ENCODE assay signal across 21 cellular contexts in genomic region chr12:26608706-26609105, GRCh38.
"Had no signal": no experiment of that assay in that cellular context is flagged by ENCODE, and none has a peak within 500 bp of the region (broad histone marks: within the 10 kb centered on the region; RNA-seq: fewer than 3 reads in every experiment).

No MANE protein-coding gene starts in this region.

- ATAC-seq: activated CD4-positive, CD25-positive, alpha-beta regulatory T cell treated with anti-CD3 and anti-CD28 coated beads, Interleukin-2, amount 50 U/mL, for 24 hours; activated T-cell treated with anti-CD3 and anti-CD28 coated beads, Interleukin-2, amount 50 U/mL, for 4 hours; esophagus mucosa; gastroesophageal sphincter; left lobe of liver had no signal

- H3K4me3 Mint-ChIP-seq: activated naive CD4-positive, alpha-beta T cell treated with anti-CD3 and anti-CD28 coated beads for 36 hours; activated T-cell treated with anti-CD3 and anti-CD28 coated beads, Interleukin-2, amount 50 U/mL, for 4 hours; central memory CD8-positive, alpha-beta T cell; mesothelial cell of epicardium; nephron; T-helper 1 cell treated with Interleukin-12 subunit alpha and Interleukin-12 subunit beta and Interleukin-4 antibody, amounts not matched to agents 30 μg/mL and 1 μg/mL, for 36 hours had no signal

- H3K9me3 Mint-ChIP-seq: activated naive CD4-positive, alpha-beta T cell treated with anti-CD3 and anti-CD28 coated beads for 36 hours; activated T-cell treated with anti-CD3 and anti-CD28 coated beads, Interleukin-2, amount 50 U/mL, for 4 hours; central memory CD8-positive, alpha-beta T cell; mesothelial cell of epicardium; nephron; T-helper 1 cell treated with Interleukin-12 subunit alpha and Interleukin-12 subunit beta and Interleukin-4 antibody, amounts not matched to agents 30 μg/mL and 1 μg/mL, for 36 hours had no signal

- H3K27me3 ChIP-seq: brain microvascular endothelial cell, gastroesophageal sphincter, tibial artery had no signal

- H3K36me3 ChIP-seq: brain microvascular endothelial cell, gastroesophageal sphincter, tibial artery had no signal

- H3K27ac ChIP-seq: brain microvascular endothelial cell, coronary artery, gastroesophageal sphincter, parathyroid adenoma, tibial artery had no signal

- H3K27me3 Mint-ChIP-seq: central memory CD8-positive, alpha-beta T cell had no signal

- H3K4me3 ChIP-seq: coronary artery, gastroesophageal sphincter, lung, tibial artery had no signal

- H3K4me1 ChIP-seq: gastroesophageal sphincter, parathyroid adenoma, tibial artery had no signal

- H3K27ac Mint-ChIP-seq: activated naive CD4-positive, alpha-beta T cell treated with anti-CD3 and anti-CD28 coated beads for 36 hours; nephron; T-helper 1 cell treated with Interleukin-12 subunit alpha and Interleukin-12 subunit beta and Interleukin-4 antibody, amounts not matched to agents 30 μg/mL and 1 μg/mL, for 36 hours had no signal

- H3K9me3 ChIP-seq: gastroesophageal sphincter, tibial artery had no signal

- H3K4me1 Mint-ChIP-seq: central memory CD8-positive, alpha-beta T cell; mesothelial cell of epicardium had no signal

- DNase-seq: activated CD4-positive, alpha-beta T cell treated with anti-CD3 and anti-CD28 coated beads, Interleukin-2, amount 50 U/mL, for 1 hour; activated CD8-positive, alpha-beta memory T cell treated with anti-CD3 and anti-CD28 coated beads, Interleukin-2, amount 50 U/mL, for 4 hours; activated naive CD4-positive, alpha-beta T cell treated with anti-CD3 and anti-CD28 coated beads for 36 hours; activated T-cell treated with anti-CD3 and anti-CD28 coated beads, Interleukin-2, amount 50 U/mL, for 4 hours; aorta; brain microvascular endothelial cell; effector CD4-positive, alpha-beta T cell; islet precursor cell; stimulated activated naive CD4-positive, alpha-beta T cell; tibial artery had no signal
